Comparison of ENCODE assay signal across 1 cellular context in genomic region chr17:8941520-8941919, GRCh38.
TF ChIP-seq lines count a peak whose summit lies in the region.

No MANE protein-coding gene starts in this region.

TF ChIP-seq in GM12878, 131 proteins besides CTCF, POLR2A, EP300 and RAD21 (continued from another document and continues in another):
- TF ChIP-seq E2F8 (IDR thresholded peaks at IDR 0.05; ENCODE audit: low read depth, partially characterized antibody) (no peak), CREB1 (IDR thresholded peaks at IDR 0.05; ENCODE audit: low read depth) (no peak), TCF7 (IDR thresholded peaks at IDR 0.05; ENCODE audit: borderline replicate concordance) (no peak), CHD2 (IDR thresholded peaks at IDR 0.05; ENCODE audit: borderline replicate concordance, low read depth, low read length) (peak; percentile 11; the same call in 1 of the 2 replicates), HDAC6 (IDR thresholded peaks at IDR 0.05; ENCODE audit: unreplicated experiment) (no peak), CREM (IDR thresholded peaks at IDR 0.05; ENCODE audit: low read depth) (no peak), ZBTB4 (CRISPR knock-in tag; IDR thresholded peaks at IDR 0.05) (no peak; the same call in 1 of the 2 replicates), SUZ12 (IDR thresholded peaks at IDR 0.05; ENCODE audit: unreplicated experiment) (no peak), MYB (IDR thresholded peaks at IDR 0.05; ENCODE audit: borderline replicate concordance, low read depth, low read length) (no peak), GATAD2B (conservative IDR thresholded peaks at IDR 0.05; ENCODE audit: low read depth) (peak; percentile 95), SIX5 (IDR thresholded peaks at IDR 0.05; ENCODE audit: low read depth, low read length, severe bottlenecking) (no peak), KLF5 (IDR thresholded peaks at IDR 0.05; ENCODE audit: partially characterized antibody) (no peak), MYC (IDR thresholded peaks at IDR 0.05; ENCODE audit: insufficient read depth, insufficient read length, insufficient replicate concordance, low read length, severe bottlenecking) (no peak), TAF1 (IDR thresholded peaks at IDR 0.05; ENCODE audit: borderline replicate concordance, low read depth, low read length) (no peak), RUNX3 (IDR thresholded peaks at IDR 0.05; ENCODE audit: low read length) (peak; percentile 87), BCL3 (IDR thresholded peaks at IDR 0.05; ENCODE audit: borderline replicate concordance, insufficient read depth, low read depth, low read length, poor library complexity, severe bottlenecking) (peak; percentile 30), SMAD1 (IDR thresholded peaks at IDR 0.05; ENCODE audit: low read depth, partially characterized antibody) (no peak), RAD51 (IDR thresholded peaks at IDR 0.05) (no peak), SMARCA5 (IDR thresholded peaks at IDR 0.05) (peak; percentile 83), SRF (IDR thresholded peaks at IDR 0.05; ENCODE audit: low read depth in 2 of 2, low read length in 2 of 2) (no peak), USF2 (IDR thresholded peaks at IDR 0.05; ENCODE audit: borderline replicate concordance, low read depth, low read length) (no peak), SIN3A (IDR thresholded peaks at IDR 0.05; ENCODE audit: low read depth, low read length) (no peak), IRF5 (IDR thresholded peaks at IDR 0.05; ENCODE audit: borderline replicate concordance) (no peak), TARDBP (IDR thresholded peaks at IDR 0.05; ENCODE audit: borderline replicate concordance) (no peak), EZH2 (IDR thresholded peaks at IDR 0.05; ENCODE audit: borderline replicate concordance, control insufficient read depth, low read depth, low read length) (no peak), E2F4 (IDR thresholded peaks at IDR 0.05; ENCODE audit: low read depth, low read length) (no peak), ESRRA (IDR thresholded peaks at IDR 0.05; ENCODE audit: low read length) (no peak), POLR2AphosphoS5 (IDR thresholded peaks at IDR 0.05; ENCODE audit: low read length) (no peak; the same call in 1 of the 2 replicates), ZNF207 (IDR thresholded peaks at IDR 0.05; ENCODE audit: borderline replicate concordance) (no peak), ATF7 (IDR thresholded peaks at IDR 0.05; ENCODE audit: low read depth) (no peak), MTA2 (IDR thresholded peaks at IDR 0.05; ENCODE audit: low read depth) (peak; percentile 45), NFYA (IDR thresholded peaks at IDR 0.05; ENCODE audit: borderline replicate concordance, low read depth, low read length) (no peak), HSF1 (IDR thresholded peaks at IDR 0.05; ENCODE audit: low read depth, low read length) (no peak), ASH2L (IDR thresholded peaks at IDR 0.05; ENCODE audit: borderline replicate concordance, low read depth) (no peak), NRF1 (conservative IDR thresholded peaks at IDR 0.05; ENCODE audit: low read depth, low read length) (0 out of 2 replicates have a peak, but pooled peaks have one; percentile 9), RBBP5 (conservative IDR thresholded peaks at IDR 0.05) (no peak), POLR2AphosphoS2 (IDR thresholded peaks at IDR 0.05; ENCODE audit: low read depth, low read length) (no peak), JUNB (IDR thresholded peaks at IDR 0.05) (no peak), BMI1 (IDR thresholded peaks at IDR 0.05; ENCODE audit: borderline replicate concordance) (0 out of 2 replicates have a peak, but pooled peaks have one; percentile 20), PKNOX1 (IDR thresholded peaks at IDR 0.05) (peak; percentile 70), ATF3 (IDR thresholded peaks at IDR 0.05; ENCODE audit: borderline replicate concordance, extremely low read depth, low read depth, low read length) (no peak), WRNIP1 (IDR thresholded peaks at IDR 0.05; ENCODE audit: borderline replicate concordance, low read depth, low read length) (no peak; the same call in 1 of the 2 replicates), FOXM1 (IDR thresholded peaks at IDR 0.05; ENCODE audit: low read depth, low read length) (peak; percentile 81; the same call in 1 of the 2 replicates), HDAC2 (IDR thresholded peaks at IDR 0.05) (no peak), E4F1 (IDR thresholded peaks at IDR 0.05; ENCODE audit: borderline replicate concordance, partially characterized antibody) (no peak), ZNF217 (IDR thresholded peaks at IDR 0.05) (peak; percentile 93), SPI1 (IDR thresholded peaks at IDR 0.05; ENCODE audit: borderline replicate concordance, insufficient read depth, low read depth, low read length) (no peak), DPF2 (IDR thresholded peaks at IDR 0.05) (peak; percentile 92), CBFB (IDR thresholded peaks at IDR 0.05; ENCODE audit: low read depth) (0 out of 2 replicates have a peak, but pooled peaks have one; percentile 37), SREBF1 (IDR thresholded peaks at IDR 0.05; ENCODE audit: low read length) (no peak), NR2F1 (conservative IDR thresholded peaks at IDR 0.05) (peak; percentile 75), SREBF2 (IDR thresholded peaks at IDR 0.05; ENCODE audit: low read length) (no peak), CHD4 (IDR thresholded peaks at IDR 0.05) (no peak)
